In the genomic region with DNA sequence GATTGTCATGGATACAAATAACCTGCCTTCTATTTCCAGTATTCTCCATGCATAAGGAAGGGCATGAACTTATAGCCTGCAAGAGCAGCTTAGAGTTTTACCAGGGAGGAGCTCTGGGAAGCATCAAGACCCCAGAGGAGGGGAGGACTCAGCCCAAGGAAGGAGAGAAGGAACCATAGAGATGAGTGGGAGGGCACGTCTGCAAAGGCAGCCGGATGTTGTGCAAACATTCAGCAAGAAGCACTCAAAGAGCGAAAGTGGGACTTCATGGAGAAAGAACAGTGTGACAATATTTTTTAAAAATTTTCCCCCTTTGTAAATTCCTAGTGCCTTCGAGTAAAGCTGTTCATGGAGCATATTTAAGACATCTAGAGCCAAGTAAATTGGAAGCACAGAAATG, we compare ENCODE assay signal across 10 cellular contexts.
DNase-seq lines count a peak whose midpoint lies in the region; ATAC-seq and TF ChIP-seq lines count a peak whose summit lies in the region.
"Had no signal": no experiment of that assay in that cellular context is flagged by ENCODE, and none has a peak within 500 bp of the region (broad histone marks: within the 10 kb centered on the region; RNA-seq: fewer than 3 reads in every experiment).

No MANE protein-coding gene starts in this region.

- no peaks in the 10 kb centered on the region for H3K36me3 ChIP-seq in heart left ventricle

- 53 to 61% (median 55%) methylated on average over 4 of the region's 4 CpGs for WGBS in heart left ventricle, 4 donors

- H3K4me3 ChIP-seq in heart left ventricle, result peak overlapping the region in 1 of 12 donors; percentile 1
- H3K4me3 ChIP-seq: lung had no signal

- H3K4me1 ChIP-seq in heart left ventricle, result peaks cover 0 to 92% (median 28%) of the 10 kb centered on the region in 12 donors

- H3K4me1 Mint-ChIP-seq in stimulated activated naive CD8-positive, alpha-beta T cell treated with anti-CD3 and anti-CD28 coated beads, Interleukin-15, amount 100 ng/mL, for 72 hours, result peaks cover 70% of the 10 kb centered on the region

- H3K27ac Mint-ChIP-seq in stimulated activated naive CD8-positive, alpha-beta T cell treated with anti-CD3 and anti-CD28 coated beads, Interleukin-15, amount 100 ng/mL, for 72 hours, result peak overlapping the region; percentile 79 to 96

- ATAC-seq in heart left ventricle (peak in 1 of 4 donors; percentile 55), HG02763 (IDR thresholded peaks at IDR 0.05; ENCODE audit: unreplicated experiment) (no peak)
- no peak for ATAC-seq in stimulated activated naive CD8-positive, alpha-beta T cell treated with anti-CD3 and anti-CD28 coated beads, Interleukin-15, amount 100 ng/mL, for 72 hours
- ATAC-seq in activated CD4-positive, CD25-positive, alpha-beta regulatory T cell treated with anti-CD3 and anti-CD28 coated beads, Interleukin-2, amount 50 U/mL, for 24 hours, result no peak

- no peaks in the 10 kb centered on the region for H3K27me3 Mint-ChIP-seq in stimulated activated naive CD8-positive, alpha-beta T cell treated with anti-CD3 and anti-CD28 coated beads, Interleukin-15, amount 100 ng/mL, for 72 hours

- H3K9me3 Mint-ChIP-seq in stimulated activated naive CD8-positive, alpha-beta T cell treated with anti-CD3 and anti-CD28 coated beads, Interleukin-15, amount 100 ng/mL, for 72 hours, result peaks cover 10 to 17% of the 10 kb centered on the region in 2 donors

- intact Hi-C loops in heart left ventricle (cut with DNase I), result loop anchor here in 1 of 10 donors (10.0 kb wide), 1 partner anchor 275 kb away; no protein-coding TSS in a partner anchor

- no peaks in the 10 kb centered on the region for H3K27me3 ChIP-seq in heart left ventricle

- peak overlapping the region; percentile 71 to 85 for H3K4me3 Mint-ChIP-seq in stimulated activated naive CD8-positive, alpha-beta T cell treated with anti-CD3 and anti-CD28 coated beads, Interleukin-15, amount 100 ng/mL, for 72 hours

- no peak for TF ChIP-seq POLR2A in heart left ventricle (IDR thresholded peaks at IDR 0.05)

- peak; percentile 27 for DNase-seq in activated naive CD4-positive, alpha-beta T cell treated with Interleukin-2 at 50 U/mL for 16 hours
- no peak for DNase-seq in activated naive CD4-positive, alpha-beta T cell treated with anti-CD3 and anti-CD28 coated beads, Interleukin-2, amount 50 U/mL, for 16 hours
- DNase-seq in UCSD-AML1 (lab: John Stamatoyannopoulos, UW; ENCODE audit: unreplicated experiment) (peak; percentile 52), heart left ventricle (peak in 1 of 5 donors; percentile 33), NCI-H748 (lab: John Stamatoyannopoulos, UW; ENCODE audit: unreplicated experiment) (no peak)
- DNase-seq in stimulated activated naive CD8-positive, alpha-beta T cell treated with anti-CD3 and anti-CD28 coated beads, Interleukin-15, amount 100 ng/mL, for 72 hours, result peak in 1 of 2 donors; percentile 51
- DNase-seq: NCI-H1694 had no signal

- H3K9me3 ChIP-seq in heart left ventricle, result no peaks in the 10 kb centered on the region

- H3K27ac ChIP-seq in heart left ventricle, result peak overlapping the region in 10 of 12 donors; percentile 37 to 79 (median 64)

- no peak for TF ChIP-seq CTCF in heart left ventricle (IDR thresholded peaks at IDR 0.05)

Comparison
In these comparisons a context has a peak if more than half of its experiments do, and no peak if none do; other contexts are left out.
1. DNase-seq: peak in activated naive CD4-positive, alpha-beta T cell treated with Interleukin-2 at 50 U/mL for 16 hours (single experiment) and UCSD-AML1 (single experiment); none in activated naive CD4-positive, alpha-beta T cell treated with anti-CD3 and anti-CD28 coated beads, Interleukin-2, amount 50 U/mL, for 16 hours (single experiment) and NCI-H748 (single experiment).